ENCODE assay signal across 17 cellular contexts in the genomic region with DNA sequence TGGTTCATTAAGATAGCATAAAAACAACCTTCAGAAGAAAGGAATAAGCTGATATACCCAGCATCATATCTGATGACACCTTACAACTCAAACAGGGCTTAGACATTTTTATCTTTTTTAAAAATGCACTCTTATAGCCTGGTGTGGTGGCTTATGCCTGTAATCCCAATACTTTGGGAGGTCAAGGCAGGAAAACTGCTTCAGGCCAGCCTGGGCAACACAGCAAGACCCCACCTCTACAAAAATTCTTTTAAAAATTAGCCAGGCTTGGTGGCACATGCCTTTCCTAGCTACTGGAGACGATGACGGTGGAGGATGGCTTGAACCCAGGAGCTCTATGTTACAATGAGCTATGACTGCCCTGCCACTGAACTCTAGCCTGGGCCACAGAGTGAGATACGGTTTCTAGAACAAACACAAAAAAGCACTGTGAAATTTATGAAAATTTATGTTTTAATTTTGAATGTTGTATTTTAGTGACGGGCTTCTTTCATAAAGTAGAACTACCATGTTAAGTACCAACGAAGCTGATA. TPM values are rescaled to one million over a fixed set of nuclear protein-coding genes. Genes with fewer than 3 reads are reported as not detected.
DNase-seq lines count a peak whose midpoint lies in the region; ATAC-seq and TF ChIP-seq lines count a peak whose summit lies in the region.
"Had no signal": no experiment of that assay in that cellular context is flagged by ENCODE, and none has a peak within 500 bp of the region (broad histone marks: within the 10 kb centered on the region; RNA-seq: fewer than 3 reads in every experiment).

No MANE protein-coding gene starts in this region.

- H3K36me3 Mint-ChIP-seq in CD4-positive, alpha-beta memory T cell = peaks cover 15 to 41% of the 10 kb centered on the region in 2 donors
- H3K36me3 Mint-ChIP-seq in central memory CD8-positive, alpha-beta T cell (ENCODE audit: insufficient read depth) = peaks cover 12% of the 10 kb centered on the region

- intact Hi-C loops in A673 (cut with micrococcal nuclease; ENCODE audit: unreplicated experiment) = no loop called here
- intact Hi-C loops in CD4-positive, alpha-beta memory T cell (cut with micrococcal nuclease) = no loop called here
- intact Hi-C loops in posterior cingulate gyrus (cut with DNase I) = loop anchor here (2.0 kb wide), 1 partner anchor 15 kb away; no protein-coding TSS in a partner anchor
- intact Hi-C loops in head of caudate nucleus (cut with DNase I) = no loop called here

- peaks cover 24% of the 10 kb centered on the region for H3K4me1 ChIP-seq in A673 (ENCODE audit: insufficient read depth, low read length, poor library complexity, severe bottlenecking)
- H3K4me1 ChIP-seq in CD4-positive, alpha-beta memory T cell (ENCODE audit: insufficient read depth, low read length) = peaks cover 97% of the 10 kb centered on the region
- H3K4me1 ChIP-seq in neutrophil (ENCODE audit: control insufficient read depth in 1 of 2, insufficient read depth in 1 of 2, low read depth in 1 of 2, low read length in 1 of 2) = peaks cover 6 to 34% of the 10 kb centered on the region in 2 experiments

- no peak for ATAC-seq in central memory CD8-positive, alpha-beta T cell (replicated peaks; ENCODE audit: extremely low read depth, poor library complexity, severe bottlenecking)
- no peak for ATAC-seq in HG02885 (IDR thresholded peaks at IDR 0.05; ENCODE audit: poor library complexity, unreplicated experiment)

- H3K4me3 ChIP-seq in A673 (ENCODE audit: low read depth, low read length, poor library complexity, severe bottlenecking) = no peak overlapping the region
- H3K4me3 ChIP-seq in CD4-positive, alpha-beta memory T cell (ENCODE audit: low read length in 2 of 2) = no peak overlapping the region
- no peak overlapping the region for H3K4me3 ChIP-seq in neutrophil (ENCODE audit: low read depth in 1 of 2, low read length in 1 of 2)

- H3K36me3 ChIP-seq in A673 (ENCODE audit: insufficient read depth, low read length, poor library complexity, severe bottlenecking) (peaks cover 19% of the 10 kb centered on the region), neutrophil (peaks cover 7% of the 10 kb centered on the region)
- H3K36me3 ChIP-seq in CD4-positive, alpha-beta memory T cell (ENCODE audit: insufficient read depth, low read length) = no peaks in the 10 kb centered on the region

- H3K9me3 ChIP-seq in A673 (ENCODE audit: low read depth, low read length, poor library complexity, severe bottlenecking) (no peaks in the 10 kb centered on the region), neutrophil (no peaks in the 10 kb centered on the region)
- no peaks in the 10 kb centered on the region for H3K9me3 ChIP-seq in CD4-positive, alpha-beta memory T cell (ENCODE audit: control insufficient read depth in 1 of 2, low read length in 2 of 2)

- H3K4me3 Mint-ChIP-seq in CD4-positive, alpha-beta memory T cell = peak overlapping the region in 3 of 8 donors; percentile 10 to 84 (median 69)
- H3K4me3 Mint-ChIP-seq in central memory CD8-positive, alpha-beta T cell = peak overlapping the region; percentile 57
- H3K4me3 Mint-ChIP-seq: activated T-helper 1 cell treated with anti-CD3 and anti-CD28 coated beads, Interleukin-12 subunit alpha, Interleukin-12 subunit beta, Interleukin-2, Interleukin-4 antibody, amounts not matched to agents 30 ng/mL and 10 ng/mL and 1 ng/mL, durations not matched to agents 14 hours and 24 hours and 36 hours had no signal

- peaks cover 55 to 97% (median 77%) of the 10 kb centered on the region in 4 donors for H3K4me1 Mint-ChIP-seq in CD4-positive, alpha-beta memory T cell
- H3K4me1 Mint-ChIP-seq in central memory CD8-positive, alpha-beta T cell = peaks cover 77% of the 10 kb centered on the region

- H3K27ac ChIP-seq in A673 (ENCODE audit: low read depth, low read length, poor library complexity, severe bottlenecking) (peak overlapping the region; percentile 11), neutrophil (peak overlapping the region; percentile 10)
- H3K27ac ChIP-seq in CD4-positive, alpha-beta memory T cell (ENCODE audit: low read depth, low read length) = peak overlapping the region; percentile 14
- H3K27ac ChIP-seq: parathyroid adenoma had no signal

- H3K27ac Mint-ChIP-seq in CD4-positive, alpha-beta memory T cell = peak overlapping the region; percentile 49 to 91 (median 70)
- no peak overlapping the region for H3K27ac Mint-ChIP-seq in central memory CD8-positive, alpha-beta T cell (ENCODE audit: low read depth)
- H3K27ac Mint-ChIP-seq: activated T-helper 1 cell treated with anti-CD3 and anti-CD28 coated beads, Interleukin-12 subunit alpha, Interleukin-12 subunit beta, Interleukin-2, Interleukin-4 antibody, amounts not matched to agents 30 ng/mL and 10 ng/mL and 1 ng/mL, durations not matched to agents 14 hours and 24 hours and 36 hours had no signal

- no peaks in the 10 kb centered on the region for H3K9me3 Mint-ChIP-seq in CD4-positive, alpha-beta memory T cell
- H3K9me3 Mint-ChIP-seq in central memory CD8-positive, alpha-beta T cell = no peaks in the 10 kb centered on the region
- H3K9me3 Mint-ChIP-seq: activated T-helper 1 cell treated with anti-CD3 and anti-CD28 coated beads, Interleukin-12 subunit alpha, Interleukin-12 subunit beta, Interleukin-2, Interleukin-4 antibody, amounts not matched to agents 30 ng/mL and 10 ng/mL and 1 ng/mL, durations not matched to agents 14 hours and 24 hours and 36 hours had no signal

- no peaks in the 10 kb centered on the region for H3K27me3 Mint-ChIP-seq in CD4-positive, alpha-beta memory T cell
- H3K27me3 Mint-ChIP-seq in central memory CD8-positive, alpha-beta T cell = no peaks in the 10 kb centered on the region

- BruUV-seq in A673 (replicated peaks; lab: Mats Ljungman, UMichigan) = no TSS peak

- H3K27me3 ChIP-seq in A673 (replicated peaks; ENCODE audit: insufficient read depth, low read depth, low read length, poor library complexity) = no peaks in the 10 kb centered on the region
- H3K27me3 ChIP-seq in CD4-positive, alpha-beta memory T cell (ENCODE audit: insufficient read depth, low read length) = no peaks in the 10 kb centered on the region
- no peaks in the 10 kb centered on the region for H3K27me3 ChIP-seq in neutrophil

- DNase-seq in A673 (ENCODE audit: low spot score) (no peak), posterior cingulate gyrus (no peak), UCSD-AML1 (lab: John Stamatoyannopoulos, UW; ENCODE audit: unreplicated experiment) (no peak), head of caudate nucleus (no peak)
- no peak for DNase-seq in CD4-positive, alpha-beta memory T cell
- no peak for DNase-seq in central memory CD8-positive, alpha-beta T cell (ENCODE audit: low spot score in 2 of 2)
- DNase-seq: activated CD4-positive, alpha-beta T cell treated with anti-CD3 and anti-CD28 coated beads for 48 hours; C1 segment of cervical spinal cord; DMS79 treated with DMSO at 0.1 percent for 48 hours; NCI-H1694; NCI-H446 treated with DMSO at 0.1 percent for 48 hours; SHP77 treated with DMSO at 0.1 percent for 48 hours; stimulated activated CD4-positive, alpha-beta T cell treated with anti-CD3 and anti-CD28 coated beads, Interleukin-15, amount 100 ng/mL, for 24 hours had no signal

- CTCF ChIA-PET in A673 (lab: Charles Lee) = no interaction called here
- CTCF ChIA-PET in CD4-positive, alpha-beta memory T cell (lab: Charles Lee; ENCODE audit: partially characterized antibody) = interaction anchor here (1.0 to 2.2 kb wide), 6 partner anchors 9 to 57 kb away, joined by 3 to 8 read pairs (median 4); partner anchors contain the start of gene KMT2E

- POLR2A ChIA-PET in A673 (lab: Charles Lee; ENCODE audit: low non-redundant PET) = no interaction called here
- POLR2A ChIA-PET in CD4-positive, alpha-beta memory T cell (lab: Charles Lee; ENCODE audit: partially characterized antibody) = interaction anchor here (0.6 to 3.7 kb wide), 6 partner anchors 10 to 19 kb away, joined by 3 to 44 read pairs (median 4); partner anchors contain the start of gene KMT2E

- no peak for TF ChIP-seq CTCF in A673 (conservative IDR thresholded peaks at IDR 0.05; ENCODE audit: low read depth, low read length)
- no peak for TF ChIP-seq CTCF in neutrophil (IDR thresholded peaks at IDR 0.05)

RNA-seq across cellular contexts. Expression of gene KMT2E, which starts 12.3 kb away (rescaled TPM):
- 63.9 and 67.2 TPM in 2 replicates for total RNA-seq in A673 (2021)
- total RNA-seq in CD4-positive, alpha-beta memory T cell = 100 to 1,000 TPM; 213 to 224 TPM
- 100 to 1,000 TPM; 109 to 244 TPM for polyA plus RNA-seq in CD4-positive, alpha-beta memory T cell
